In genomic region chr15:92907229-92907628, GRCh38 we compare ENCODE assay signal across 8 cellular contexts. TPM values are rescaled to one million over a fixed set of nuclear protein-coding genes. Genes with fewer than 3 reads are reported as not detected.
DNase-seq lines count a peak whose midpoint lies in the region; ATAC-seq and TF ChIP-seq lines count a peak whose summit lies in the region.

No MANE protein-coding gene starts in this region.

- H3K27ac Mint-ChIP-seq in HFFc6 (peak overlapping the region; percentile 99), glutamatergic neuron (ENCODE audit: unreplicated experiment) (peak overlapping the region; percentile 40)
- H3K27ac Mint-ChIP-seq in activated CD4-positive, alpha-beta memory T cell treated with anti-CD3 and anti-CD28 coated beads, Interleukin-2, amount 10 ng/mL, durations not matched to agents 7 days and 5 days: peak overlapping the region; percentile 100
- H3K27ac Mint-ChIP-seq in stimulated activated effector memory CD8-positive, alpha-beta T cell treated with anti-CD3 and anti-CD28 coated beads, Interleukin-12 subunit alpha, Interleukin-12 subunit beta, amount 100 ng/mL, for 72 hours: peak overlapping the region; percentile 100

- POLR2A ChIA-PET in activated CD4-positive, alpha-beta memory T cell treated with anti-CD3 and anti-CD28 coated beads, Interleukin-2, amount 10 ng/mL, durations not matched to agents 7 days and 5 days (lab: Charles Lee): interaction anchor here (0.7 to 11.6 kb wide), 8 partner anchors 9 to 100 kb away, joined by 3 to 1323 read pairs (median 46); no protein-coding TSS in a partner anchor

- peak overlapping the region; percentile 99 for H3K4me3 Mint-ChIP-seq in HFFc6
- H3K4me3 Mint-ChIP-seq in activated CD4-positive, alpha-beta memory T cell treated with anti-CD3 and anti-CD28 coated beads, Interleukin-2, amount 10 ng/mL, durations not matched to agents 7 days and 5 days: peak overlapping the region; percentile 92
- H3K4me3 Mint-ChIP-seq in glutamatergic neuron (ENCODE audit: unreplicated experiment): peak overlapping the region; percentile 35
- H3K4me3 Mint-ChIP-seq in stimulated activated effector memory CD8-positive, alpha-beta T cell treated with anti-CD3 and anti-CD28 coated beads, Interleukin-12 subunit alpha, Interleukin-12 subunit beta, amount 100 ng/mL, for 72 hours: peak overlapping the region; percentile 93

- CTCF ChIA-PET in activated CD4-positive, alpha-beta memory T cell treated with anti-CD3 and anti-CD28 coated beads, Interleukin-2, amount 10 ng/mL, durations not matched to agents 7 days and 5 days (lab: Charles Lee): interaction anchor here (0.9 to 10.0 kb wide), 12 partner anchors 10 to 110 kb away, joined by 3 to 116 read pairs (median 4); no protein-coding TSS in a partner anchor

- peaks cover 67% of the 10 kb centered on the region for H3K36me3 Mint-ChIP-seq in HFFc6 (ENCODE audit: low read depth)
- peaks cover 83% of the 10 kb centered on the region for H3K36me3 Mint-ChIP-seq in activated CD4-positive, alpha-beta memory T cell treated with anti-CD3 and anti-CD28 coated beads, Interleukin-2, amount 10 ng/mL, durations not matched to agents 7 days and 5 days (ENCODE audit: low read depth)
- no peaks in the 10 kb centered on the region for H3K36me3 Mint-ChIP-seq in glutamatergic neuron (ENCODE audit: unreplicated experiment)
- H3K36me3 Mint-ChIP-seq in stimulated activated effector memory CD8-positive, alpha-beta T cell treated with anti-CD3 and anti-CD28 coated beads, Interleukin-12 subunit alpha, Interleukin-12 subunit beta, amount 100 ng/mL, for 72 hours: peaks cover 99% of the 10 kb centered on the region

- TF ChIP-seq CTCF in HFFc6 (IDR thresholded peaks at IDR 0.05) (no peak), glutamatergic neuron (IDR thresholded peaks at IDR 0.05; ENCODE audit: partially characterized antibody, unreplicated experiment) (no peak)

- no peak for ATAC-seq in stimulated activated effector memory CD8-positive, alpha-beta T cell treated with anti-CD3 and anti-CD28 coated beads, Interleukin-12 subunit alpha, Interleukin-12 subunit beta, amount 100 ng/mL, for 72 hours
- ATAC-seq in GM21723 (IDR thresholded peaks at IDR 0.05; ENCODE audit: unreplicated experiment): no peak

- H3K9me3 Mint-ChIP-seq in HFFc6 (no peaks in the 10 kb centered on the region), glutamatergic neuron (ENCODE audit: unreplicated experiment) (peaks cover 14% of the 10 kb centered on the region)
- no peaks in the 10 kb centered on the region for H3K9me3 Mint-ChIP-seq in activated CD4-positive, alpha-beta memory T cell treated with anti-CD3 and anti-CD28 coated beads, Interleukin-2, amount 10 ng/mL, durations not matched to agents 7 days and 5 days
- H3K9me3 Mint-ChIP-seq in stimulated activated effector memory CD8-positive, alpha-beta T cell treated with anti-CD3 and anti-CD28 coated beads, Interleukin-12 subunit alpha, Interleukin-12 subunit beta, amount 100 ng/mL, for 72 hours: no peaks in the 10 kb centered on the region

- H3K4me1 Mint-ChIP-seq in HFFc6 (ENCODE audit: low read depth) (peaks cover 88% of the 10 kb centered on the region), glutamatergic neuron (ENCODE audit: low read depth, unreplicated experiment) (peaks cover 46% of the 10 kb centered on the region)
- peaks cover 74% of the 10 kb centered on the region for H3K4me1 Mint-ChIP-seq in activated CD4-positive, alpha-beta memory T cell treated with anti-CD3 and anti-CD28 coated beads, Interleukin-2, amount 10 ng/mL, durations not matched to agents 7 days and 5 days
- H3K4me1 Mint-ChIP-seq in stimulated activated effector memory CD8-positive, alpha-beta T cell treated with anti-CD3 and anti-CD28 coated beads, Interleukin-12 subunit alpha, Interleukin-12 subunit beta, amount 100 ng/mL, for 72 hours: peaks cover 71% of the 10 kb centered on the region

- peaks cover 9% of the 10 kb centered on the region for H3K27me3 Mint-ChIP-seq in HFFc6 (ENCODE audit: insufficient read depth)
- H3K27me3 Mint-ChIP-seq in activated CD4-positive, alpha-beta memory T cell treated with anti-CD3 and anti-CD28 coated beads, Interleukin-2, amount 10 ng/mL, durations not matched to agents 7 days and 5 days: no peaks in the 10 kb centered on the region
- peaks cover 17% of the 10 kb centered on the region for H3K27me3 Mint-ChIP-seq in glutamatergic neuron (ENCODE audit: unreplicated experiment)

- DNase-seq in HFFc6: no peak
- no peak for DNase-seq in activated CD4-positive, alpha-beta memory T cell treated with anti-CD3 and anti-CD28 coated beads, Interleukin-2, amount 10 ng/mL, durations not matched to agents 7 days and 5 days
- no peak for DNase-seq in glutamatergic neuron
- DNase-seq in stimulated activated effector memory CD8-positive, alpha-beta T cell treated with anti-CD3 and anti-CD28 coated beads, Interleukin-12 subunit alpha, Interleukin-12 subunit beta, amount 100 ng/mL, for 72 hours (ENCODE audit: low spot score in 2 of 2): no peak
- DNase-seq in stimulated activated CD4-positive, alpha-beta T cell treated with anti-CD3 and anti-CD28 coated beads, Interleukin-12 subunit alpha, Interleukin-12 subunit beta, amount 100 ng/mL, for 4 hours: no peak
- no peak for DNase-seq in SK-N-DZ (ENCODE audit: low spot score)
- DNase-seq in NCI-H446 treated with DMSO at 0.1 percent for 48 hours (lab: John Stamatoyannopoulos, UW): no peak

RNA-seq across cellular contexts. Expression of gene CHD2, which starts 7.1 kb away (rescaled TPM):
- total RNA-seq in HFFc6 (2021; fragmentation: NEBNext Ultra II Directional; extraction: Animal tissue kit (Norgen Biotek cat#: 25700)): 10 to 100 TPM; 47.5 to 65.3 (median 57.2) TPM
- total RNA-seq in activated CD4-positive, alpha-beta memory T cell treated with anti-CD3 and anti-CD28 coated beads, Interleukin-2, amount 10 ng/mL, durations not matched to agents 7 days and 5 days: 100 to 1,000 TPM; 141 to 155 TPM
- 201 TPM for total RNA-seq in glutamatergic neuron (ENCODE audit: unreplicated experiment)
- 31.4 and 38.8 TPM in 2 replicates for polyA plus RNA-seq in SK-N-DZ (2014; cell fraction: cytosol; rRNA removed)
- 60.9 and 82.1 TPM in 2 replicates for polyA plus RNA-seq in SK-N-DZ (2014; cell fraction: nucleus; rRNA removed)

Comparison
In these comparisons a context has a peak if more than half of its experiments do, and no peak if none do; other contexts are left out.
1. H3K27ac Mint-ChIP-seq: peak in every context shown above with its lines; median percentile 100 in activated CD4-positive, alpha-beta memory T cell treated with anti-CD3 and anti-CD28 coated beads, Interleukin-2, amount 10 ng/mL, durations not matched to agents 7 days and 5 days; 100 in stimulated activated effector memory CD8-positive, alpha-beta T cell treated with anti-CD3 and anti-CD28 coated beads, Interleukin-12 subunit alpha, Interleukin-12 subunit beta, amount 100 ng/mL, for 72 hours; 99 in HFFc6; 40 in glutamatergic neuron.
2. H3K4me3 Mint-ChIP-seq: peak in every context shown above with its lines; median percentile 99 in HFFc6; 93 in stimulated activated effector memory CD8-positive, alpha-beta T cell treated with anti-CD3 and anti-CD28 coated beads, Interleukin-12 subunit alpha, Interleukin-12 subunit beta, amount 100 ng/mL, for 72 hours; 92 in activated CD4-positive, alpha-beta memory T cell treated with anti-CD3 and anti-CD28 coated beads, Interleukin-2, amount 10 ng/mL, durations not matched to agents 7 days and 5 days; 35 in glutamatergic neuron.